In the genomic region with DNA sequence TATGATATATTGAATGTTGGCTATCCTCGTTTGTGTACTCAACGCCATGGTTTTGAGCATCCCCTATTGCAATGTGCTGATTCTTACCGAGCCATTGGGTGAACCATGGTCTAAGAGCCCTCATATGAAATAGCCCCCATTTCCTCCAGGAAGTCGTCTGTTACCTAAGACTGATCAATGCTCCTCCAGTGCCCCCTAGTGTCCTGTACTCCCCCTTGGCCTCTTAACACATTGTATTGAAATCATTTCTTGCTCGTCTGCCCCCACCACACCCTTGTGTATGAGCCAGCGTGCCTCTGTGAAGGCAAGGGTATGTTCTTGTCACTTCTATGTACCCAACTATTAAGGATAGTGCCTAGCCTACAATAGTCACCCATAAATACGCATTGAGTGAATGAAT, we compare ENCODE assay signal across 8 cellular contexts. TPM values are rescaled to one million over a fixed set of nuclear protein-coding genes. Genes with fewer than 3 reads are reported as not detected.
DNase-seq lines count a peak whose midpoint lies in the region; ATAC-seq, FAIRE-seq and TF ChIP-seq lines count a peak whose summit lies in the region.

No MANE protein-coding gene starts in this region.

- BruUV-seq in Caco-2 (replicated peaks; lab: Mats Ljungman, UMichigan): no TSS peak

- no peak overlapping the region for H3K27ac Mint-ChIP-seq in Caco-2 (ENCODE audit: unreplicated experiment)
- no peak overlapping the region for H3K27ac Mint-ChIP-seq in activated naive CD8-positive, alpha-beta T cell treated with anti-CD3 and anti-CD28 coated beads for 36 hours

- intact Hi-C loops in Caco-2 (cut with micrococcal nuclease; ENCODE audit: unreplicated experiment): loop anchor here (1.0 kb wide), 2 partner anchors 92 to 187 kb away; no protein-coding TSS in a partner anchor
- intact Hi-C loops in kidney (cut with DNase I): no loop called here
- intact Hi-C loops in lower leg skin (cut with DNase I; ENCODE audit: low total_unique reads): no loop called here

- peak; percentile 86 for ATAC-seq in GM19455 (IDR thresholded peaks at IDR 0.05; ENCODE audit: unreplicated experiment)

- 36 to 38% methylated on average over 7 of the region's 7 CpGs for WGBS in lower leg skin, 2 donors

- POLR2A ChIA-PET in Caco-2 (lab: Charles Lee): no interaction called here

- no peaks in the 10 kb centered on the region for H3K4me1 ChIP-seq in Caco-2
- no peaks in the 10 kb centered on the region for H3K4me1 ChIP-seq in SJCRH30
- H3K4me1 ChIP-seq in kidney (ENCODE audit: control insufficient read depth in 1 of 2, insufficient read depth in 1 of 2, low read depth in 1 of 2, low read length in 2 of 2): no peaks in the 10 kb centered on the region

- H3K9me3 ChIP-seq in Caco-2 (0 out of 2 replicates have a peak, but pooled peaks cover 4% of the 10 kb centered on the region), SJCRH30 (replicated peaks) (no peaks in the 10 kb centered on the region), kidney (ENCODE audit: control insufficient read depth in 1 of 2, low read length in 2 of 2) (no peaks in the 10 kb centered on the region)

- peak; percentile 56 to 62 for DNase-seq in Caco-2
- peak in 54 of 76 experiments; percentile 1 to 72 (median 28) for DNase-seq in HUDEP-2 (lab: John Stamatoyannopoulos, UW; ENCODE audit: unreplicated experiment in 76 of 76)
- peak; percentile 67 to 83 for DNase-seq in SJCRH30
- DNase-seq in activated naive CD8-positive, alpha-beta T cell treated with anti-CD3 and anti-CD28 coated beads for 36 hours: peak; percentile 49
- no peak for DNase-seq in kidney
- peak; percentile 7 to 24 for DNase-seq in stimulated activated CD8-positive, alpha-beta memory T cell treated with anti-CD3 and anti-CD28 coated beads, Interleukin-4, amount 100 ng/mL, for 1 hour (ENCODE audit: low read depth in 2 of 2, low spot score in 1 of 2)
- DNase-seq in lower leg skin (ENCODE audit: low spot score in 2 of 2): no peak

- no peaks in the 10 kb centered on the region for H3K9me3 Mint-ChIP-seq in Caco-2 (ENCODE audit: unreplicated experiment)
- H3K9me3 Mint-ChIP-seq in activated naive CD8-positive, alpha-beta T cell treated with anti-CD3 and anti-CD28 coated beads for 36 hours: peaks cover 1% of the 10 kb centered on the region

- no peak for TF ChIP-seq POLR2A in lower leg skin (IDR thresholded peaks at IDR 0.05)

- H3K9ac ChIP-seq in kidney (ENCODE audit: low read length in 2 of 2): no peak overlapping the region

- no peak overlapping the region for H3K4me3 Mint-ChIP-seq in Caco-2 (ENCODE audit: unreplicated experiment)
- no peak overlapping the region for H3K4me3 Mint-ChIP-seq in activated naive CD8-positive, alpha-beta T cell treated with anti-CD3 and anti-CD28 coated beads for 36 hours

- no peak overlapping the region for H3K4me3 ChIP-seq in Caco-2 (ENCODE audit: low read depth, low read length)
- H3K4me3 ChIP-seq in SJCRH30: no peak overlapping the region
- no peak overlapping the region for H3K4me3 ChIP-seq in kidney (ENCODE audit: low read length in 2 of 2)
- no peak overlapping the region for H3K4me3 ChIP-seq in lower leg skin (ENCODE audit: low read depth, poor library complexity, severe bottlenecking)

- H3K27ac ChIP-seq in SJCRH30: no peak overlapping the region
- H3K27ac ChIP-seq in kidney (ENCODE audit: low read depth in 2 of 2, low read length in 2 of 2): no peak overlapping the region

- no peaks in the 10 kb centered on the region for H3K27me3 ChIP-seq in Caco-2 (replicated peaks; ENCODE audit: control insufficient read depth, insufficient read depth, low read length)
- H3K27me3 ChIP-seq in SJCRH30: no peaks in the 10 kb centered on the region

- peak; percentile 29 to 51 for TF ChIP-seq CTCF in Caco-2 (IDR thresholded peaks at IDR 0.05; ENCODE audit: insufficient read depth in 1 of 2, low read depth in 1 of 2, low read length in 1 of 2, severe bottlenecking in 1 of 2, unreplicated experiment in 1 of 2)
- peak; percentile 34 for TF ChIP-seq CTCF in kidney (IDR thresholded peaks at IDR 0.05; ENCODE audit: borderline replicate concordance, extremely low read depth, insufficient read depth)
- TF ChIP-seq CTCF in lower leg skin (IDR thresholded peaks at IDR 0.05): no peak

- CTCF ChIA-PET in Caco-2 (lab: Charles Lee): interaction anchor here (1.8 kb wide), 1 partner anchor 11 kb away, joined by 7 read pairs; a partner anchor contains a TSS

- FAIRE-seq in kidney (lab: Jason Lieb, UNC): no peak

- H3K27me3 Mint-ChIP-seq in Caco-2 (ENCODE audit: insufficient read depth, unreplicated experiment): peaks cover 13% of the 10 kb centered on the region
- H3K27me3 Mint-ChIP-seq in activated naive CD8-positive, alpha-beta T cell treated with anti-CD3 and anti-CD28 coated beads for 36 hours: peaks cover 9% of the 10 kb centered on the region

- no peaks in the 10 kb centered on the region for H3K36me3 Mint-ChIP-seq in Caco-2 (ENCODE audit: insufficient read depth, unreplicated experiment)
- H3K36me3 Mint-ChIP-seq in activated naive CD8-positive, alpha-beta T cell treated with anti-CD3 and anti-CD28 coated beads for 36 hours: no peaks in the 10 kb centered on the region

- H3K4me1 Mint-ChIP-seq in Caco-2 (ENCODE audit: low read depth, unreplicated experiment): peaks cover 7% of the 10 kb centered on the region
- H3K4me1 Mint-ChIP-seq in activated naive CD8-positive, alpha-beta T cell treated with anti-CD3 and anti-CD28 coated beads for 36 hours: peaks cover 4% of the 10 kb centered on the region

- no peaks in the 10 kb centered on the region for H3K36me3 ChIP-seq in Caco-2 (ENCODE audit: control insufficient read depth, insufficient read depth, low read length)
- H3K36me3 ChIP-seq in SJCRH30: no peaks in the 10 kb centered on the region
- no peaks in the 10 kb centered on the region for H3K36me3 ChIP-seq in kidney (ENCODE audit: control insufficient read depth in 1 of 2, insufficient read depth in 2 of 2, low read length in 2 of 2)

RNA-seq across cellular contexts. Expression of a gene that starts 11.2 kb away (rescaled TPM):
- total RNA-seq in Caco-2 (2022): 17.1 and 18.2 TPM in 2 replicates
- total RNA-seq in SJCRH30 (2014; rRNA removed; shearing (Covaris generic)): 24.6 and 25.1 TPM in 2 replicates
- 10 to 100 TPM; 15.7 to 21.0 TPM for total RNA-seq in activated naive CD8-positive, alpha-beta T cell treated with anti-CD3 and anti-CD28 coated beads for 36 hours
- total RNA-seq in kidney: 12.9 TPM
- polyA plus RNA-seq in kidney (ENCODE audit: insufficient read depth, low read depth, low replicate concordance): 19.6 TPM
- total RNA-seq in lower leg skin: 1 to 10 TPM; 2.1 to 5.8 (median 2.9) TPM

Comparison
In these comparisons a context has a peak if more than half of its experiments do, and no peak if none do; other contexts are left out.
1. DNase-seq: peak in Caco-2 (2 of 2), HUDEP-2 (54 of 76), SJCRH30 (2 of 2), activated naive CD8-positive, alpha-beta T cell treated with anti-CD3 and anti-CD28 coated beads for 36 hours (single experiment) and stimulated activated CD8-positive, alpha-beta memory T cell treated with anti-CD3 and anti-CD28 coated beads, Interleukin-4, amount 100 ng/mL, for 1 hour (2 of 2); none in kidney (single experiment) and lower leg skin (0 of 2).
2. CTCF ChIP-seq: peak in Caco-2 (2 of 2) and kidney (single experiment); none in lower leg skin (0 of 3).